Comparison of ENCODE assay signal across 11 cellular contexts in the genomic region with DNA sequence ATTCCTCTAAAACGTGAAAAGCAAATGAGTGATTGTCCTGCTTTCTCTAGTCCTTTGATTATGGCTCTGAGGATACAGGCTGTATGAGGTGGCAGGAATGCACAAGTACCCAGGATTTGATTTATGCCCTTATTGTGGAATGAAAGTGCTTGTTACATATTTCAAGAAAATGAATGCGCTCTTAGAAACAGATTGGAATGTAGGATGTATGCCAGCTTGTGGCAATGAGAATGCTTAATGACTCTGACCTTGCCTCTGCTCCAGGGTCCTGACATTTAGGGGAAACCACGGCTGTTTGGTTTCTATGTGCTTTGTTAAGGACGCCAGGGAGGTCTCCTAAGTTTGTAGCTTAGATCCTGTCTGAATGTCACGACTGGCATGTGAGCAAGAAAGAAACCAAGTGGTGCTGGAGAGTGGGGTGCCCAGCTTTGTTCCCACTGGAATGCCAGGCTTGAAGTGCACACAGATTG. TPM values are rescaled to one million over a fixed set of nuclear protein-coding genes. Genes with fewer than 3 reads are reported as not detected.
DNase-seq lines count a peak whose midpoint lies in the region; ATAC-seq and TF ChIP-seq lines count a peak whose summit lies in the region.
"Had no signal": no experiment of that assay in that cellular context is flagged by ENCODE, and none has a peak within 500 bp of the region (broad histone marks: within the 10 kb centered on the region; RNA-seq: fewer than 3 reads in every experiment).

No MANE protein-coding gene starts in this region.

- no peaks in the 10 kb centered on the region for H3K9me3 ChIP-seq in endodermal cell (ENCODE audit: control insufficient read depth, low read length)
- no peaks in the 10 kb centered on the region for H3K9me3 ChIP-seq in gastrocnemius medialis

- intact Hi-C loops in gastrocnemius medialis (cut with DNase I; ENCODE audit: low total_unique reads) = no loop called here

- H3K9me3 Mint-ChIP-seq in endodermal cell = no peaks in the 10 kb centered on the region

- no peak overlapping the region for H3K4me3 Mint-ChIP-seq in endodermal cell

- no peak for ATAC-seq in gastrocnemius medialis
- ATAC-seq in HG02973 (IDR thresholded peaks at IDR 0.05; ENCODE audit: unreplicated experiment) = no peak

- H3K27ac Mint-ChIP-seq in endodermal cell = peak overlapping the region; percentile 46

- no peak for TF ChIP-seq CTCF in GM06990 (IDR thresholded peaks at IDR 0.05; ENCODE audit: insufficient read depth, low read length, poor library complexity, severe bottlenecking)
- no peak for TF ChIP-seq CTCF in RWPE1 (conservative IDR thresholded peaks at IDR 0.05; ENCODE audit: low read depth)
- TF ChIP-seq CTCF in endodermal cell (conservative IDR thresholded peaks at IDR 0.05) = no peak
- no peak for TF ChIP-seq CTCF in gastrocnemius medialis (IDR thresholded peaks at IDR 0.05 in 4 of 5, conservative IDR thresholded peaks at IDR 0.05 in 1 of 5)

- WGBS in endodermal cell (ENCODE audit: insufficient coverage in 1 of 2, insufficient read length in 1 of 2), 2 experiments = 85 to 90% methylated on average over 5 of the region's 5 CpGs

- peaks cover 62% of the 10 kb centered on the region for H3K36me3 Mint-ChIP-seq in endodermal cell (ENCODE audit: low read depth)

- H3K27me3 Mint-ChIP-seq in endodermal cell (ENCODE audit: insufficient read depth) = no peaks in the 10 kb centered on the region

- CTCF ChIA-PET in RWPE1 (lab: Yijun Ruan, JAX) = interaction anchor here (0.7 to 2.9 kb wide), 4 partner anchors 24 to 62 kb away, joined by 3 to 13 read pairs (median 4); a partner anchor contains a TSS

- H3K27ac ChIP-seq in RWPE1 (peak overlapping the region; percentile 98), endodermal cell (ENCODE audit: low read depth, low read length) (no peak overlapping the region), gastrocnemius medialis (peak overlapping the region; percentile 89 to 97 (median 94))

- no peak for TF ChIP-seq POLR2A in gastrocnemius medialis (IDR thresholded peaks at IDR 0.05)

- H3K4me1 ChIP-seq in endodermal cell (ENCODE audit: control insufficient read depth, insufficient read depth, low read length) = peaks cover 5% of the 10 kb centered on the region
- peaks cover 42 to 45% of the 10 kb centered on the region in 2 donors for H3K4me1 ChIP-seq in gastrocnemius medialis

- H3K27me3 ChIP-seq in GM06990 (replicated peaks; ENCODE audit: control insufficient read depth, insufficient read depth, low read length) (no peaks in the 10 kb centered on the region), endodermal cell (ENCODE audit: control insufficient read depth, insufficient read depth, low read length, poor library complexity, severe bottlenecking) (no peaks in the 10 kb centered on the region), gastrocnemius medialis (no peaks in the 10 kb centered on the region)

- H3K9ac ChIP-seq in endodermal cell (ENCODE audit: extremely low read depth, low read length, poor library complexity, severe bottlenecking) = no peak overlapping the region

- in situ Hi-C loops in gastrocnemius medialis (cut with MboI; ENCODE audit: low sequenced_read_pairs in 4 of 4) = loop anchor here in 1 of 4 donors (25.0 kb wide), 1 partner anchor 150 kb away; a partner anchor contains a TSS

- peaks cover 10% of the 10 kb centered on the region for H3K36me3 ChIP-seq in GM06990 (ENCODE audit: control insufficient read depth, insufficient read depth, low read length)
- H3K36me3 ChIP-seq in endodermal cell (ENCODE audit: control insufficient read depth, insufficient read depth, low read length) = peaks cover 55% of the 10 kb centered on the region
- peaks cover 0 to 30% of the 10 kb centered on the region in 2 donors for H3K36me3 ChIP-seq in gastrocnemius medialis

- POLR2A ChIA-PET in RWPE1 (lab: Yijun Ruan, JAX; ENCODE audit: low non-redundant PET) = interaction anchor here (0.5 kb wide), 1 partner anchor 523 kb away, joined by 9 read pairs; no protein-coding TSS in a partner anchor

- H3K4me3 ChIP-seq in GM06990 (replicated peaks; ENCODE audit: low read depth, low read length) (peak overlapping the region; percentile 29), endodermal cell (ENCODE audit: low read length) (no peak overlapping the region), gastrocnemius medialis (peak overlapping the region in 1 of 4 donors; percentile 34)

- DNase-seq in GM06990 (ENCODE audit: extremely low read depth, insufficient read length) (no peak), RWPE1 (ENCODE audit: low spot score) (no peak), endodermal cell (no peak), gastrocnemius medialis (no peak), NCI-H345 (lab: John Stamatoyannopoulos, UW) (no peak), NCI-H1092 treated with DMSO at 0.1 percent for 48 hours (lab: John Stamatoyannopoulos, UW) (no peak), NCI-H187 (lab: John Stamatoyannopoulos, UW) (no peak)
- DNase-seq: activated CD4-positive, alpha-beta T cell treated with anti-CD3 and anti-CD28 coated beads, Interleukin-2, amount 50 U/mL, for 4 hours; NCI-H187 treated with DMSO at 0.1 percent for 48 hours; stimulated activated CD4-positive, alpha-beta T cell treated with anti-CD3 and anti-CD28 coated beads, Interleukin-4, amount 100 ng/mL, for 4 hours had no signal

- peaks cover 22% of the 10 kb centered on the region for H3K4me1 Mint-ChIP-seq in endodermal cell

RNA-seq across cellular contexts. Expression of a gene that starts 22.0 kb away (rescaled TPM):
- total RNA-seq in endodermal cell = 1 to 10 TPM; 3.2 to 4.8 TPM
- polyA plus RNA-seq in endodermal cell (2013, experiment 1 of 2) = 0.50 TPM
- 2.2 TPM for polyA plus RNA-seq in endodermal cell (2013, experiment 2 of 2)
- 1 to 10 TPM in 2 of 4 donors, under 1 TPM in 1, not detected in 1; 0.33 to 3.7 (median 1.1) TPM for total RNA-seq in gastrocnemius medialis

RNA-seq across cellular contexts. Expression of a gene that starts 23.8 kb away (rescaled TPM):
- total RNA-seq in endodermal cell = 10 to 100 TPM; 15.1 to 26.9 TPM
- polyA plus RNA-seq in endodermal cell (2013, experiment 1 of 2) = 3.5 TPM
- 3.6 TPM for polyA plus RNA-seq in endodermal cell (2013, experiment 2 of 2)
- 10 to 100 TPM; 13.6 to 31.1 (median 27.4) TPM for total RNA-seq in gastrocnemius medialis

RNA-seq across cellular contexts. Expression of a gene that starts 24.3 kb away (rescaled TPM):
- total RNA-seq in endodermal cell (1 to 10 TPM; 2.0 to 3.4 TPM), gastrocnemius medialis (10 to 100 TPM in 2 of 4 donors, 1 to 10 TPM in 2; 8.1 to 19.7 (median 10.6) TPM)
- polyA plus RNA-seq in endodermal cell (2013, experiment 1 of 2) = 3.3 TPM
- 2.3 TPM for polyA plus RNA-seq in endodermal cell (2013, experiment 2 of 2)
